ENCODE assay signal across 22 cellular contexts in the genomic region with DNA sequence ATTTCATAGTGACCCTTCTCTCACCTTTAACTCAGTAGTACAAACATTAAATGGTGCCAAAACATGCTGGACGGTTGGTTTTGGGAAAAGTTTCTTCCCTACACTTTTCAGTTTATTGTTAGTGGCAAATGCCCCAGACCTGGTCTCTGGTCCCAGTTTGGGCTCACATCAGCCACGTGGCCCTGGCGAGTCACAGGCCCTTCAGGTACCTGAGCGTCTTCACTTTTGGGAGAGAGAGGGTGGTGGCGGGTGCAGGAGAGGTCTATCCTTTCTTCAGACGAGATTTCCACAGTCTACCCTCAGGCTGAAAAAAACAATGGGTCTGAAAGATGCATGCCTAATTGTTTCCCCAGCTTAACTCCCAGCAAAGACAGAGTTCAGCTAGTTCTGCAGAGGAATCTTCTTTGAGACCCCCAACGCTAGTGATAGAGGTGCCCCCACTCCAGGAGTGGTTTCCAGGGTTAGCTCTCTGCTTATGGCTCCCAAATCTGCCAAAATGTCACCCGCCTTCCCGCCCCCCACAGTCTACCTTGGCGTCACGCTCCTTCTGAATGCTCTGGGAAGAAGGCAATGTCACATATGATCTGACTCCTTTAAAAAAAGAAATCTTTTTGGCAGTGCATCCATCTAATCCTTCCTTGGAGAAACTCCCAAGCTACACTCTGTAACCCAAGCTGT.
"Had no signal": no experiment of that assay in that cellular context is flagged by ENCODE, and none has a peak within 500 bp of the region (broad histone marks: within the 10 kb centered on the region; RNA-seq: fewer than 3 reads in every experiment).

No MANE protein-coding gene starts in this region.

- H3K36me3 ChIP-seq: heart left ventricle, left lung, pancreas, tibial nerve, upper lobe of left lung had no signal

- H3K4me3 ChIP-seq: heart left ventricle, left lung, lung, mucosa of descending colon, pancreas, skin epidermis, tibial nerve, upper lobe of left lung had no signal

- H3K27ac Mint-ChIP-seq: immature natural killer cell; naive thymus-derived CD4-positive, alpha-beta T cell; natural killer cell treated with Interleukin-12 subunit alpha and Interleukin-12 subunit beta and Interleukin-15 and Interleukin-18, amount 100 ng/mL, for 72 hours; stimulated activated effector memory CD8-positive, alpha-beta T cell treated with anti-CD3 and anti-CD28 coated beads, Interleukin-12 subunit alpha, Interleukin-12 subunit beta, amount 100 ng/mL, for 72 hours; stimulated activated naive CD8-positive, alpha-beta T cell treated with anti-CD3 and anti-CD28 coated beads, Interleukin-15, Interleukin-2, amounts not matched to agents 100 ng/mL and 50 ng/mL, for 24 hours had no signal

- H3K4me1 ChIP-seq: heart left ventricle, left lung, pancreas, tibial nerve, upper lobe of left lung had no signal

- DNase-seq: glutamatergic neuron; heart left ventricle; hypothalamus; immature natural killer cell; left colon; left lung; mesendoderm; midbrain; mucosa of descending colon; naive thymus-derived CD4-positive, alpha-beta T cell; pancreas; right cardiac atrium; stimulated activated CD4-positive, alpha-beta T cell treated with anti-CD3 and anti-CD28 coated beads, Interleukin-4, amount 100 ng/mL, for 24 hours; stimulated activated naive CD4-positive, alpha-beta T cell had no signal

- H3K27me3 ChIP-seq: heart left ventricle, left lung, pancreas, tibial nerve, upper lobe of left lung had no signal

- H3K4me3 Mint-ChIP-seq: immature natural killer cell; naive thymus-derived CD4-positive, alpha-beta T cell; natural killer cell treated with Interleukin-12 subunit alpha and Interleukin-12 subunit beta and Interleukin-15 and Interleukin-18, amount 100 ng/mL, for 72 hours; stimulated activated effector memory CD8-positive, alpha-beta T cell treated with anti-CD3 and anti-CD28 coated beads, Interleukin-12 subunit alpha, Interleukin-12 subunit beta, amount 100 ng/mL, for 72 hours; stimulated activated naive CD8-positive, alpha-beta T cell treated with anti-CD3 and anti-CD28 coated beads, Interleukin-15, Interleukin-2, amounts not matched to agents 100 ng/mL and 50 ng/mL, for 24 hours had no signal

- H3K27ac ChIP-seq: heart left ventricle, left lung, pancreas, skin epidermis, tibial nerve, upper lobe of left lung had no signal

- H3K36me3 Mint-ChIP-seq: immature natural killer cell; stimulated activated effector memory CD8-positive, alpha-beta T cell treated with anti-CD3 and anti-CD28 coated beads, Interleukin-12 subunit alpha, Interleukin-12 subunit beta, amount 100 ng/mL, for 72 hours had no signal

- ATAC-seq: heart left ventricle; left colon; left lung; mucosa of descending colon; naive thymus-derived CD4-positive, alpha-beta T cell; natural killer cell treated with Interleukin-12 subunit alpha and Interleukin-12 subunit beta and Interleukin-15 and Interleukin-18, amount 100 ng/mL, for 72 hours; pancreas; right cardiac atrium; sciatic nerve; stimulated activated effector memory CD8-positive, alpha-beta T cell treated with anti-CD3 and anti-CD28 coated beads, Interleukin-12 subunit alpha, Interleukin-12 subunit beta, amount 100 ng/mL, for 72 hours had no signal

- H3K4me1 Mint-ChIP-seq: immature natural killer cell; naive thymus-derived CD4-positive, alpha-beta T cell; stimulated activated effector memory CD8-positive, alpha-beta T cell treated with anti-CD3 and anti-CD28 coated beads, Interleukin-12 subunit alpha, Interleukin-12 subunit beta, amount 100 ng/mL, for 72 hours had no signal

- H3K9me3 ChIP-seq: pancreas had no signal
